In genomic region chrX:109403927-109404326, GRCh38 we compare ENCODE assay signal across 21 cellular contexts.
"Had no signal": no experiment of that assay in that cellular context is flagged by ENCODE, and none has a peak within 500 bp of the region (broad histone marks: within the 10 kb centered on the region; RNA-seq: fewer than 3 reads in every experiment).

No MANE protein-coding gene starts in this region.

- H3K4me1 ChIP-seq: gastrocnemius medialis, prostate gland, right atrium auricular region, stomach, tibial artery had no signal

- H3K4me1 Mint-ChIP-seq: memory B cell; natural killer cell; stimulated activated effector memory CD8-positive, alpha-beta T cell treated with anti-CD3 and anti-CD28 coated beads, Interleukin-12 subunit alpha, Interleukin-12 subunit beta, amount 100 ng/mL, for 72 hours had no signal

- H3K27me3 Mint-ChIP-seq: type B pancreatic cell had no signal

- H3K9me3 ChIP-seq: gastrocnemius medialis, prostate gland, right atrium auricular region, stomach, tibial artery had no signal

- H3K36me3 ChIP-seq: gastrocnemius medialis, prostate gland, right atrium auricular region, stomach, tibial artery had no signal

- H3K27ac Mint-ChIP-seq: memory B cell; natural killer cell; stimulated activated effector memory CD8-positive, alpha-beta T cell treated with anti-CD3 and anti-CD28 coated beads, Interleukin-12 subunit alpha, Interleukin-12 subunit beta, amount 100 ng/mL, for 72 hours; type B pancreatic cell had no signal

- H3K4me3 Mint-ChIP-seq: memory B cell; natural killer cell; stimulated activated effector memory CD8-positive, alpha-beta T cell treated with anti-CD3 and anti-CD28 coated beads, Interleukin-12 subunit alpha, Interleukin-12 subunit beta, amount 100 ng/mL, for 72 hours; type B pancreatic cell had no signal

- H3K9me3 Mint-ChIP-seq: natural killer cell; stimulated activated effector memory CD8-positive, alpha-beta T cell treated with anti-CD3 and anti-CD28 coated beads, Interleukin-12 subunit alpha, Interleukin-12 subunit beta, amount 100 ng/mL, for 72 hours; type B pancreatic cell had no signal

- ATAC-seq: esophagus mucosa; gastrocnemius medialis; left lobe of liver; natural killer cell; sciatic nerve; stimulated activated effector memory CD8-positive, alpha-beta T cell treated with anti-CD3 and anti-CD28 coated beads, Interleukin-12 subunit alpha, Interleukin-12 subunit beta, amount 100 ng/mL, for 72 hours had no signal

- H3K27me3 ChIP-seq: gastrocnemius medialis, right atrium auricular region, tibial artery had no signal

- DNase-seq: cortex of kidney; effector CD4-positive, alpha-beta T cell; foreskin fibroblast; gastrocnemius medialis; head of caudate nucleus; natural killer cell; stimulated activated CD4-positive, alpha-beta T cell treated with anti-CD3 and anti-CD28 coated beads, Interleukin-2, amount 100 ng/mL, for 24 hours; stimulated activated CD4-positive, alpha-beta T cell treated with anti-CD3 and anti-CD28 coated beads, Interleukin-4, amount 100 ng/mL, for 24 hours; stimulated activated naive CD4-positive, alpha-beta T cell treated with Interleukin-2 at 50 U/mL for 16 hours; stomach; tibial artery had no signal

- H3K27ac ChIP-seq: epithelial cell of prostate, gastrocnemius medialis, prostate gland, right atrium auricular region, stomach, tibial artery had no signal

- H3K36me3 Mint-ChIP-seq: memory B cell; natural killer cell; stimulated activated effector memory CD8-positive, alpha-beta T cell treated with anti-CD3 and anti-CD28 coated beads, Interleukin-12 subunit alpha, Interleukin-12 subunit beta, amount 100 ng/mL, for 72 hours; type B pancreatic cell had no signal

- H3K4me3 ChIP-seq: gastrocnemius medialis, lung, prostate gland, right atrium auricular region, stomach, tibial artery had no signal
